Comparison of ENCODE assay signal across 21 cellular contexts in the genomic region with DNA sequence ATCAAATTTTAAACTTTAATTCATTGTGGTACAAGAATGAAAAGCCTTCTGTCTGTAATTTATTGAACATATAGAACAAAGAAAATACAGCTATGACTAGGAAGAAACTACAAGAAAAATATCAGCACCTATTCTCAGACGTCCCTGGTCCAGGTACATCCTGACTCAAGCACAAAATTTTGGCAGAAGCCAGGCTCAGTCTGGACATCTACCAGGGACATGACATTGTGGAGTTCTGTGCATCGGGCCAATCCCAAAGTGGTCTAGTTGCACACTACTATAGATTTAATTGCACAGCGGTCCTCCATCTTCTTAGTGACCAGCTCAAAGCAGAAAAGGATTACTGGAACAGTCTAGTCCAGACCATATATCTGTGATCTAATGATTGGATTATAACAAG. TPM values are rescaled to one million over a fixed set of nuclear protein-coding genes. Genes with fewer than 3 reads are reported as not detected.
DNase-seq lines count a peak whose midpoint lies in the region; ATAC-seq and TF ChIP-seq lines count a peak whose summit lies in the region.
"Had no signal": no experiment of that assay in that cellular context is flagged by ENCODE, and none has a peak within 500 bp of the region (broad histone marks: within the 10 kb centered on the region; RNA-seq: fewer than 3 reads in every experiment).

No MANE protein-coding gene starts in this region.

- H3K27me3 ChIP-seq in MM.1S (replicated peaks; ENCODE audit: insufficient read depth, low read length): no peaks in the 10 kb centered on the region

- H2AFZ ChIP-seq in MM.1S (ENCODE audit: low read length): no peak overlapping the region

- no peaks in the 10 kb centered on the region for H3K9me3 ChIP-seq in MM.1S (replicated peaks; ENCODE audit: insufficient read depth, low read length)
- H3K9me3 ChIP-seq: A549, Caco-2 had no signal

- H3K36me3 ChIP-seq in MM.1S (replicated peaks; ENCODE audit: insufficient read depth, low read length): peaks cover 9% of the 10 kb centered on the region

- H3F3A ChIP-seq in MM.1S (ENCODE audit: insufficient read depth, low read length): peaks cover 24% of the 10 kb centered on the region

- ATAC-seq in Right ventricle myocardium inferior (peak; percentile 47), left ventricle myocardium superior (peak; percentile 71)
- ATAC-seq: A549 had no signal

- peak overlapping the region; percentile 65; the same call in 1 of the 2 replicates for H3K4me2 ChIP-seq in MM.1S (ENCODE audit: low read depth, low read length)
- H3K4me2 ChIP-seq: A549 had no signal

- DNase-seq in Right ventricle myocardium inferior (ENCODE audit: missing footprints) (no peak), cardiac septum (ENCODE audit: low spot score) (no peak), G401 (ENCODE audit: low spot score) (peak; percentile 57), MM.1S (no peak), left ventricle myocardium superior (no peak), NCI-H128 (lab: John Stamatoyannopoulos, UW; ENCODE audit: unreplicated experiment) (no peak), mesenteric fat pad (ENCODE audit: low spot score) (no peak), NCI-H1417 (lab: John Stamatoyannopoulos, UW) (no peak)
- DNase-seq: AML-193; Caco-2; CD4-positive, alpha-beta T cell; DMS153; DMS79; GF-D8; H9 had no signal

- TF ChIP-seq CTCF in MM.1S (IDR thresholded peaks at IDR 0.05; ENCODE audit: low read length): no peak

- in situ Hi-C loops in G401 (cut with HindIII; ENCODE audit: low sequenced_read_pairs): no loop called here

- H3K4me3 ChIP-seq in MM.1S (ENCODE audit: low read length): no peak overlapping the region
- H3K4me3 ChIP-seq: A549 had no signal

- H3K9me2 ChIP-seq in MM.1S (replicated peaks; ENCODE audit: insufficient read depth, low read length): no peaks in the 10 kb centered on the region

- H3K9ac ChIP-seq in MM.1S (ENCODE audit: low read length): no peak overlapping the region

- H3K79me2 ChIP-seq in MM.1S (ENCODE audit: low read length): peaks cover 8% of the 10 kb centered on the region

- no peak overlapping the region for H3K27ac ChIP-seq in MM.1S (ENCODE audit: low read length)
- H3K27ac ChIP-seq: 22Rv1, A549, C4-2B had no signal

- peaks cover 36% of the 10 kb centered on the region for H3K4me1 ChIP-seq in MM.1S (ENCODE audit: low read length)
- H3K4me1 ChIP-seq: Caco-2 had no signal

- intact Hi-C loops in Right ventricle myocardium inferior (cut with DNase I): no loop called here
- intact Hi-C loops in cardiac septum (cut with DNase I): no loop called here
- intact Hi-C loops in left ventricle myocardium superior (cut with micrococcal nuclease): no loop called here

- no peaks in the 10 kb centered on the region for H4K20me1 ChIP-seq in MM.1S (ENCODE audit: insufficient read depth, low read length)

RNA-seq across cellular contexts. Expression of gene CD59, which starts 15.7 kb away (rescaled TPM):
- total RNA-seq in Right ventricle myocardium inferior: 817 TPM
- 932 TPM for total RNA-seq in cardiac septum
- 50.9 and 76.4 TPM in 2 replicates for total RNA-seq in G401 (2014; rRNA removed; shearing (Covaris generic))
- total RNA-seq in left ventricle myocardium superior: 814 TPM
- 659 TPM for total RNA-seq in mesenteric fat pad

RNA-seq across cellular contexts. Expression of gene FBXO3, which starts 22.4 kb away (rescaled TPM):
- 46.4 TPM for total RNA-seq in Right ventricle myocardium inferior
- 46.1 TPM for total RNA-seq in cardiac septum
- 16.7 and 25.5 TPM in 2 replicates for total RNA-seq in G401 (2014; rRNA removed; shearing (Covaris generic))
- total RNA-seq in left ventricle myocardium superior: 53.3 TPM
- total RNA-seq in mesenteric fat pad: 26.4 TPM

RNA-seq across cellular contexts. Expression of gene C11orf91, which starts 51.3 kb away (rescaled TPM):
- total RNA-seq in Right ventricle myocardium inferior (not detected), cardiac septum (1.4 TPM), left ventricle myocardium superior (not detected), mesenteric fat pad (3.4 TPM)
- not detected in 2 replicates for total RNA-seq in G401 (2014; rRNA removed; shearing (Covaris generic))
- total RNA-seq: Caco-2, Daoy, H1, H9, HT-29 had no signal
